ENCODE assay signal across 8 cellular contexts in the genomic region with DNA sequence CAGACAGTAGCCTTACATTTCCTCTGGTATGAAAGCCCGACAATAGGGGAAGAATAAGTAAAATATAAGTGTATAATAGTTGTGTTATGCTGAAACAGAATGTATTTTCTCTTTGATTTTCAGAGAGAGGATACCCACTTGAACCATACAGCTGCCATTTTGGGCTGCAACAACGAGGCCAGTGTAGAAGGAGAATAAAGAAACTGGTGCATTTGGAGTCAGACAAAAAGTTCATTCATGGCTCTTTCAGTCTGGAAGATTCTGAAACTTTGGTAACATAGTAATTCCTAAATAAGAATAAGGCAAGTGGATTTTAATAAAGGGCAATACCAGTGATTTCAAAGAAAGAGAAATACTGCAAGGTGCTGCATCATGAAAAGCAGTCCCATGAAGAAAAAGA.
"Had no signal": no experiment of that assay in that cellular context is flagged by ENCODE, and none has a peak within 500 bp of the region (broad histone marks: within the 10 kb centered on the region; RNA-seq: fewer than 3 reads in every experiment).

No MANE protein-coding gene starts in this region.

- ATAC-seq: GM23338, HCT116, HepG2 had no signal

- H3K36me3 Mint-ChIP-seq: IgD-negative memory B cell had no signal

- H3K9me3 Mint-ChIP-seq: GM23338, IgD-negative memory B cell had no signal

- H3K27me3 Mint-ChIP-seq: IgD-negative memory B cell had no signal

- DNase-seq: H7, HFFc6 had no signal

- H3K4me3 ChIP-seq: GM23338, HAP-1 had no signal

- H3K27ac ChIP-seq: HL-60 had no signal

- H3K27ac Mint-ChIP-seq: GM23338, HFFc6, IgD-negative memory B cell had no signal

- H3K9me3 ChIP-seq: HAP-1 had no signal

- H3K4me2 ChIP-seq: GM23338 had no signal

- H3K4me3 Mint-ChIP-seq: GM23338, HFFc6, IgD-negative memory B cell had no signal

- H3K36me3 ChIP-seq: HAP-1 had no signal

- H3K4me1 ChIP-seq: HAP-1 had no signal

- FAIRE-seq: HepG2 had no signal
